In genomic region chr5:179215576-179215975, GRCh38 we compare ENCODE assay signal across 15 cellular contexts.
"Had no signal": no experiment of that assay in that cellular context is flagged by ENCODE, and none has a peak within 500 bp of the region (broad histone marks: within the 10 kb centered on the region; RNA-seq: fewer than 3 reads in every experiment).

No MANE protein-coding gene starts in this region.

- H3K27me3 ChIP-seq: neutrophil, testis, transverse colon had no signal

- H3K27ac Mint-ChIP-seq: naive thymus-derived CD8-positive, alpha-beta T cell; stimulated activated naive B cell treated with anti-CD40 and anti-IgM and Interleukin-4, amounts not matched to agents 10 μg/mL and 1 μg/mL and 100 μg/mL, for 72 hours; stimulated activated naive CD8-positive, alpha-beta T cell treated with anti-CD3 and anti-CD28 coated beads, Interleukin-15, amount 100 ng/mL, for 72 hours had no signal

- H3K9me3 ChIP-seq: heart left ventricle, mucosa of descending colon, neutrophil, spleen, testis, transverse colon had no signal

- H3K4me3 ChIP-seq: heart left ventricle, mucosa of descending colon, spleen, testis, transverse colon had no signal

- H3K4me3 Mint-ChIP-seq: naive thymus-derived CD8-positive, alpha-beta T cell; stimulated activated naive B cell treated with anti-CD40 and anti-IgM and Interleukin-4, amounts not matched to agents 10 μg/mL and 1 μg/mL and 100 μg/mL, for 72 hours; stimulated activated naive CD8-positive, alpha-beta T cell treated with anti-CD3 and anti-CD28 coated beads, Interleukin-15, amount 100 ng/mL, for 72 hours had no signal

- H3K4me1 ChIP-seq: heart left ventricle, testis, transverse colon had no signal

- H3K9me3 Mint-ChIP-seq: naive thymus-derived CD8-positive, alpha-beta T cell; stimulated activated naive CD8-positive, alpha-beta T cell treated with anti-CD3 and anti-CD28 coated beads, Interleukin-15, amount 100 ng/mL, for 72 hours had no signal

- H3K36me3 Mint-ChIP-seq: naive thymus-derived CD8-positive, alpha-beta T cell; stimulated activated naive B cell treated with anti-CD40 and anti-IgM and Interleukin-4, amounts not matched to agents 10 μg/mL and 1 μg/mL and 100 μg/mL, for 72 hours had no signal

- DNase-seq: dermis blood vessel endothelial cell; foreskin melanocyte; naive thymus-derived CD8-positive, alpha-beta T cell; posterior cingulate gyrus; spleen; stimulated activated CD4-positive, alpha-beta T cell treated with anti-CD3 and anti-CD28 coated beads, Interleukin-15, amount 100 ng/mL, for 24 hours; stimulated activated CD4-positive, alpha-beta T cell treated with anti-CD3 and anti-CD28 coated beads, Interleukin-1b, Interleukin-23, amount 100 ng/mL, for 48 hours; stimulated activated CD4-positive, alpha-beta T cell treated with anti-CD3 and anti-CD28 coated beads, Interleukin-4, amount 100 ng/mL, for 4 hours; stimulated activated naive B cell treated with anti-CD40 and anti-IgM and Interleukin-4, amounts not matched to agents 10 μg/mL and 1 μg/mL and 100 μg/mL, for 72 hours; stimulated activated naive CD8-positive, alpha-beta T cell treated with anti-CD3 and anti-CD28 coated beads, Interleukin-15, amount 100 ng/mL, for 72 hours; testis; transverse colon had no signal

- H3K4me1 Mint-ChIP-seq: stimulated activated naive B cell treated with anti-CD40 and anti-IgM and Interleukin-4, amounts not matched to agents 10 μg/mL and 1 μg/mL and 100 μg/mL, for 72 hours; stimulated activated naive CD8-positive, alpha-beta T cell treated with anti-CD3 and anti-CD28 coated beads, Interleukin-15, amount 100 ng/mL, for 72 hours had no signal

- H3K27ac ChIP-seq: heart left ventricle, neutrophil, spleen, testis, transverse colon had no signal

- H3K27me3 Mint-ChIP-seq: stimulated activated naive CD8-positive, alpha-beta T cell treated with anti-CD3 and anti-CD28 coated beads, Interleukin-15, amount 100 ng/mL, for 72 hours had no signal

- H3K36me3 ChIP-seq: heart left ventricle, neutrophil, spleen, transverse colon had no signal
